8 cellular contexts compared by ENCODE assay signal in genomic region chr16:30997000-30997886, GRCh38. TPM values are rescaled to one million over a fixed set of nuclear protein-coding genes. Genes with fewer than 3 reads are reported as not detected.
DNase-seq lines count a peak whose midpoint lies in the region; ATAC-seq, FAIRE-seq and TF ChIP-seq lines count a peak whose summit lies in the region.

No MANE protein-coding gene starts in this region.

- no peaks in the 10 kb centered on the region for H3K9me3 ChIP-seq in mucosa of stomach (ENCODE audit: control insufficient read depth, low read length)

- peak; percentile 79 for ATAC-seq in HG02943 (IDR thresholded peaks at IDR 0.05; ENCODE audit: low read depth, unreplicated experiment)

- H3K36me3 ChIP-seq in mucosa of stomach (ENCODE audit: control insufficient read depth, insufficient read depth, low read length): no peaks in the 10 kb centered on the region

- DNase-seq in GM18507 (ENCODE audit: extremely low spot score, insufficient read length, low read depth) (peak; percentile 99), NCI-H774 (lab: John Stamatoyannopoulos, UW) (peak; percentile 48), epithelial cell of proximal tubule (ENCODE audit: low read depth) (no peak), H4 (ENCODE audit: low spot score) (no peak)
- peak; percentile 53 for DNase-seq in activated CD8-positive, alpha-beta memory T cell treated with anti-CD3 and anti-CD28 coated beads, Interleukin-2, amount 50 U/mL, for 24 hours (ENCODE audit: extremely low read depth)
- DNase-seq in stimulated activated CD8-positive, alpha-beta memory T cell treated with anti-CD3 and anti-CD28 coated beads, Interleukin-7, amount 100 ng/mL, for 48 hours (ENCODE audit: extremely low read depth in 1 of 2, low read depth in 1 of 2): peak; percentile 63 to 77

- TF ChIP-seq CTCF in epithelial cell of proximal tubule (conservative IDR thresholded peaks at IDR 0.05; ENCODE audit: low read depth, low read length): no peak

- peak overlapping the region; percentile 61 for H3K9ac ChIP-seq in mucosa of stomach (ENCODE audit: low read length)

- peak; percentile 49 for FAIRE-seq in GM18507 (lab: Jason Lieb, UNC)

- H3K4me3 ChIP-seq in epithelial cell of proximal tubule (ENCODE audit: low read depth, low read length): peak overlapping the region; percentile 72
- no peak overlapping the region for H3K4me3 ChIP-seq in mucosa of stomach (ENCODE audit: low read length)

- H3K4me1 ChIP-seq in mucosa of stomach (ENCODE audit: control insufficient read depth, insufficient read depth, low read length): peaks cover 17% of the 10 kb centered on the region

- peaks cover 30% of the 10 kb centered on the region for H3K27me3 ChIP-seq in mucosa of stomach (ENCODE audit: control insufficient read depth, insufficient read depth, low read length)

RNA-seq across cellular contexts. Expression of gene HSD3B7, which starts 12.2 kb away (rescaled TPM):
- 22.9 and 24.2 TPM in 2 replicates for total RNA-seq in epithelial cell of proximal tubule
- 0.68 and 1.0 TPM in 2 replicates for total RNA-seq in H4 (2014; rRNA removed; shearing (Covaris generic))

RNA-seq across cellular contexts. Expression of gene STX1B, which starts 13.2 kb away (rescaled TPM):
- 0.40 and 0.58 TPM in 2 replicates for total RNA-seq in epithelial cell of proximal tubule
- total RNA-seq in H4 (2014; rRNA removed; shearing (Covaris generic)): 0.04 TPM in 1 of 2 replicates, not detected in the other

RNA-seq across cellular contexts. Expression of gene STX4, which starts 36.1 kb away (rescaled TPM):
- 19.5 and 26.1 TPM in 2 replicates for total RNA-seq in epithelial cell of proximal tubule
- total RNA-seq in H4 (2014; rRNA removed; shearing (Covaris generic)): 10.5 and 15.7 TPM in 2 replicates

RNA-seq across cellular contexts. Expression of gene SETD1A, which starts 39.7 kb away (rescaled TPM):
- total RNA-seq in epithelial cell of proximal tubule: 4.7 and 5.5 TPM in 2 replicates
- 1.4 and 1.7 TPM in 2 replicates for total RNA-seq in H4 (2014; rRNA removed; shearing (Covaris generic))

RNA-seq across cellular contexts. Expression of gene ORAI3, which starts 48.4 kb away (rescaled TPM):
- total RNA-seq in epithelial cell of proximal tubule: 10.4 and 37.6 TPM in 2 replicates
- total RNA-seq in H4 (2014; rRNA removed; shearing (Covaris generic)): 30.5 and 43.8 TPM in 2 replicates

Comparison
In these comparisons a context has a peak if more than half of its experiments do, and no peak if none do; other contexts are left out.
1. DNase-seq: peak in GM18507 (single experiment), NCI-H774 (single experiment), activated CD8-positive, alpha-beta memory T cell treated with anti-CD3 and anti-CD28 coated beads, Interleukin-2, amount 50 U/mL, for 24 hours (single experiment) and stimulated activated CD8-positive, alpha-beta memory T cell treated with anti-CD3 and anti-CD28 coated beads, Interleukin-7, amount 100 ng/mL, for 48 hours (2 of 2); none in epithelial cell of proximal tubule (single experiment) and H4 (single experiment).
2. RNA of gene HSD3B7, which starts 12.2 kb away (total RNA-seq): 22.9 to 24.2 TPM in epithelial cell of proximal tubule; 0.68 to 1.0 TPM in H4; every median in the first group is over 10 times any median in the second.